8 cellular contexts compared by ENCODE assay signal in genomic region chr20:8361008-8361652, GRCh38.
DNase-seq lines count a peak whose midpoint lies in the region; ATAC-seq and TF ChIP-seq lines count a peak whose summit lies in the region.

No MANE protein-coding gene starts in this region.

- TF ChIP-seq POLR2A in erythroblast (IDR thresholded peaks at IDR 0.05; ENCODE audit: low read length) = no peak

- H3K4me3 ChIP-seq in LNCaP clone FGC (ENCODE audit: low read depth, low read length) = no peak overlapping the region
- H3K4me3 ChIP-seq in fibroblast of the aortic adventitia (ENCODE audit: low read depth, low read length) = no peak overlapping the region
- H3K4me3 ChIP-seq in CD8-positive, alpha-beta T cell (ENCODE audit: low read depth, low read length) = no peak overlapping the region

- no peak for ATAC-seq in CD8-positive, alpha-beta T cell

- POLR2A ChIA-PET in CD8-positive, alpha-beta T cell (lab: Charles Lee) = no interaction called here

- no peaks in the 10 kb centered on the region for H3K36me3 ChIP-seq in CD8-positive, alpha-beta T cell (ENCODE audit: insufficient read depth, low read length)

- TF ChIP-seq CTCF in LNCaP clone FGC (IDR thresholded peaks at IDR 0.05; ENCODE audit: control insufficient read depth, extremely low read depth, insufficient read depth) = peak; percentile 35
- TF ChIP-seq CTCF in fibroblast of the aortic adventitia (IDR thresholded peaks at IDR 0.05; ENCODE audit: insufficient read depth, low read length) = peak; percentile 40
- TF ChIP-seq CTCF in CD8-positive, alpha-beta T cell (IDR thresholded peaks at IDR 0.05) = no peak

- H3K36me3 Mint-ChIP-seq in CD8-positive, alpha-beta T cell = no peaks in the 10 kb centered on the region

- CTCF ChIA-PET in CD8-positive, alpha-beta T cell (lab: Charles Lee) = no interaction called here

- intact Hi-C loops in CD8-positive, alpha-beta T cell (cut with DNase I, micrococcal nuclease) = no loop called here

- H3K9me3 ChIP-seq in CD8-positive, alpha-beta T cell (ENCODE audit: low read length) = no peaks in the 10 kb centered on the region

- no peak overlapping the region for H3K27ac ChIP-seq in CD8-positive, alpha-beta T cell (ENCODE audit: low read depth, low read length)

- H3K4me3 Mint-ChIP-seq in CD8-positive, alpha-beta T cell = no peak overlapping the region

- no peak overlapping the region for H3K27ac Mint-ChIP-seq in CD8-positive, alpha-beta T cell

- no peaks in the 10 kb centered on the region for H3K27me3 ChIP-seq in CD8-positive, alpha-beta T cell (ENCODE audit: insufficient read depth, low read length)

- H3K4me1 ChIP-seq in CD8-positive, alpha-beta T cell (ENCODE audit: insufficient read depth, low read length) = no peaks in the 10 kb centered on the region

- no peaks in the 10 kb centered on the region for H3K9me3 Mint-ChIP-seq in CD8-positive, alpha-beta T cell

- no peaks in the 10 kb centered on the region for H3K4me1 Mint-ChIP-seq in CD8-positive, alpha-beta T cell (ENCODE audit: low read depth)

- H3K27me3 Mint-ChIP-seq in CD8-positive, alpha-beta T cell (ENCODE audit: low read depth) = no peaks in the 10 kb centered on the region

- peak; percentile 4 to 14 for DNase-seq in stimulated activated CD4-positive, alpha-beta T cell treated with anti-CD3 and anti-CD28 coated beads, Interleukin-15, amount 100 ng/mL, for 48 hours (ENCODE audit: low read depth in 2 of 2)
- no peak for DNase-seq in stimulated activated CD4-positive, alpha-beta T cell treated with anti-CD3 and anti-CD28 coated beads, Interleukin-4, amount 100 ng/mL, for 4 hours
- no peak for DNase-seq in LNCaP clone FGC (ENCODE audit: low read depth)
- peak; percentile 70 for DNase-seq in fibroblast of the aortic adventitia (ENCODE audit: low read depth)
- DNase-seq in MV-4-11 (lab: John Stamatoyannopoulos, UW) = no peak
- DNase-seq in erythroblast (lab: John Stamatoyannopoulos, UW) = no peak
- DNase-seq in CD8-positive, alpha-beta T cell = no peak
- DNase-seq in NCI-H2171 (lab: John Stamatoyannopoulos, UW) = no peak

Comparison
In these comparisons a context has a peak if more than half of its experiments do, and no peak if none do; other contexts are left out.
1. DNase-seq: peak in stimulated activated CD4-positive, alpha-beta T cell treated with anti-CD3 and anti-CD28 coated beads, Interleukin-15, amount 100 ng/mL, for 48 hours (2 of 2) and fibroblast of the aortic adventitia (single experiment); none in stimulated activated CD4-positive, alpha-beta T cell treated with anti-CD3 and anti-CD28 coated beads, Interleukin-4, amount 100 ng/mL, for 4 hours (0 of 2), LNCaP clone FGC (single experiment), MV-4-11 (single experiment), erythroblast (0 of 2), CD8-positive, alpha-beta T cell (0 of 7) and NCI-H2171 (single experiment).